In genomic region chr9:137190315-137190853, GRCh38 we compare ENCODE assay signal across 8 cellular contexts. TPM values are rescaled to one million over a fixed set of nuclear protein-coding genes. Genes with fewer than 3 reads are reported as not detected.
DNase-seq lines count a peak whose midpoint lies in the region; ATAC-seq and TF ChIP-seq lines count a peak whose summit lies in the region.

No MANE protein-coding gene starts in this region.

- no peak for TF ChIP-seq CTCF in gastroesophageal sphincter (IDR thresholded peaks at IDR 0.05)

- 40 to 92% methylated on average over 1 to 2 of the region's 9 CpGs for WGBS in gastroesophageal sphincter (ENCODE audit: low coverage in 1 of 2), 2 donors

- POLR2A ChIA-PET in activated CD4-positive, alpha-beta memory T cell treated with anti-CD3 and anti-CD28 coated beads for 36 hours (lab: Charles Lee), result interaction anchor here (0.7 to 2.9 kb wide), 4 partner anchors 9 to 50 kb away, joined by 3 to 18 read pairs (median 12); partner anchors contain the start of genes NDOR1, TMEM203, TPRN and TUBB4B

- H3K9me3 ChIP-seq in gastroesophageal sphincter, result no peaks in the 10 kb centered on the region

- H3K4me1 ChIP-seq in gastroesophageal sphincter, result peaks cover 6 to 79% (median 36%) of the 10 kb centered on the region in 3 donors

- CTCF ChIA-PET in activated CD4-positive, alpha-beta memory T cell treated with anti-CD3 and anti-CD28 coated beads for 36 hours (lab: Charles Lee), result interaction anchor here (1.4 to 3.4 kb wide), 8 partner anchors 8 to 61 kb away, joined by 3 to 14 read pairs (median 8); partner anchors contain the start of genes CYSRT1, NDOR1, RNF208 and RNF224

- ATAC-seq in activated T-cell treated with anti-CD3 and anti-CD28 coated beads, Interleukin-2, amount 50 U/mL, for 4 hours, result no peak
- ATAC-seq in gastroesophageal sphincter, result no peak

- H3K4me3 ChIP-seq in gastroesophageal sphincter, result no peak overlapping the region

- TF ChIP-seq POLR2A in gastroesophageal sphincter (IDR thresholded peaks at IDR 0.05), result no peak

- H3K9me3 Mint-ChIP-seq in activated T-cell treated with anti-CD3 and anti-CD28 coated beads, Interleukin-2, amount 50 U/mL, for 4 hours, result no peaks in the 10 kb centered on the region
- H3K9me3 Mint-ChIP-seq in activated CD4-positive, alpha-beta memory T cell treated with anti-CD3 and anti-CD28 coated beads for 36 hours, result no peaks in the 10 kb centered on the region

- intact Hi-C loops in activated CD4-positive, alpha-beta memory T cell treated with anti-CD3 and anti-CD28 coated beads for 36 hours (cut with micrococcal nuclease), result no loop called here

- H3K4me1 Mint-ChIP-seq in activated T-cell treated with anti-CD3 and anti-CD28 coated beads, Interleukin-2, amount 50 U/mL, for 4 hours (ENCODE audit: low read depth), result peaks cover 31% of the 10 kb centered on the region
- peaks cover 38% of the 10 kb centered on the region for H3K4me1 Mint-ChIP-seq in activated CD4-positive, alpha-beta memory T cell treated with anti-CD3 and anti-CD28 coated beads for 36 hours (ENCODE audit: low read depth)

- H3K27ac ChIP-seq in gastroesophageal sphincter (peak overlapping the region in 3 of 4 donors; percentile 97 to 99 (median 99)), substantia nigra (ENCODE audit: low read depth, low read length, poor library complexity, severe bottlenecking) (peak overlapping the region; percentile 100)

- H3K27ac Mint-ChIP-seq in activated CD4-positive, alpha-beta memory T cell treated with anti-CD3 and anti-CD28 coated beads for 36 hours, result no peak overlapping the region

- no peaks in the 10 kb centered on the region for H3K27me3 ChIP-seq in gastroesophageal sphincter

- peak overlapping the region; percentile 96 for H3K4me3 Mint-ChIP-seq in activated T-cell treated with anti-CD3 and anti-CD28 coated beads, Interleukin-2, amount 50 U/mL, for 4 hours
- H3K4me3 Mint-ChIP-seq in activated CD4-positive, alpha-beta memory T cell treated with anti-CD3 and anti-CD28 coated beads for 36 hours, result peak overlapping the region; percentile 48

- no peak for TF ChIP-seq EP300 in gastroesophageal sphincter (IDR thresholded peaks at IDR 0.05)

- H3K36me3 Mint-ChIP-seq in activated T-cell treated with anti-CD3 and anti-CD28 coated beads, Interleukin-2, amount 50 U/mL, for 4 hours (ENCODE audit: insufficient read depth), result peaks cover 4% of the 10 kb centered on the region
- peaks cover 11% of the 10 kb centered on the region for H3K36me3 Mint-ChIP-seq in activated CD4-positive, alpha-beta memory T cell treated with anti-CD3 and anti-CD28 coated beads for 36 hours

- DNase-seq in activated T-cell treated with anti-CD3 and anti-CD28 coated beads, Interleukin-2, amount 50 U/mL, for 4 hours, result no peak
- no peak for DNase-seq in activated T-cell treated with anti-CD3 and anti-CD28 coated beads, Interleukin-2, amount 50 U/mL, for 1 hour
- DNase-seq in activated CD4-positive, alpha-beta memory T cell treated with anti-CD3 and anti-CD28 coated beads for 36 hours, result no peak
- DNase-seq in substantia nigra (lab: John Stamatoyannopoulos, UW) (no peak), NCI-H146 (lab: John Stamatoyannopoulos, UW) (no peak), NCI-H446 (lab: John Stamatoyannopoulos, UW) (no peak), NCI-H187 treated with DMSO at 0.1 percent for 48 hours (lab: John Stamatoyannopoulos, UW) (no peak)

- H3K27me3 Mint-ChIP-seq in activated T-cell treated with anti-CD3 and anti-CD28 coated beads, Interleukin-2, amount 50 U/mL, for 4 hours (ENCODE audit: low read depth), result no peaks in the 10 kb centered on the region
- H3K27me3 Mint-ChIP-seq in activated CD4-positive, alpha-beta memory T cell treated with anti-CD3 and anti-CD28 coated beads for 36 hours, result no peaks in the 10 kb centered on the region

- H3K36me3 ChIP-seq in gastroesophageal sphincter, result peaks cover 0 to 38% of the 10 kb centered on the region in 2 donors

RNA-seq across cellular contexts. Expression of gene SSNA1, which starts 1.9 kb away (rescaled TPM):
- 100 to 1,000 TPM; 144 to 156 (median 150) TPM for total RNA-seq in activated T-cell treated with anti-CD3 and anti-CD28 coated beads, Interleukin-2, amount 50 U/mL, for 4 hours
- 10 to 100 TPM; 58.9 to 62.1 TPM for total RNA-seq in activated CD4-positive, alpha-beta memory T cell treated with anti-CD3 and anti-CD28 coated beads for 36 hours
- 10 to 100 TPM; 56.8 to 99.0 (median 73.8) TPM for total RNA-seq in gastroesophageal sphincter

RNA-seq across cellular contexts. Expression of gene ANAPC2, which starts 2.0 kb away (rescaled TPM):
- 10 to 100 TPM; 71.9 to 86.3 (median 73.3) TPM for total RNA-seq in activated T-cell treated with anti-CD3 and anti-CD28 coated beads, Interleukin-2, amount 50 U/mL, for 4 hours
- 10 to 100 TPM; 36.3 to 36.9 TPM for total RNA-seq in activated CD4-positive, alpha-beta memory T cell treated with anti-CD3 and anti-CD28 coated beads for 36 hours
- total RNA-seq in gastroesophageal sphincter, result 10 to 100 TPM; 11.9 to 32.1 (median 23.7) TPM

RNA-seq across cellular contexts. Expression of gene TPRN, which starts 10.2 kb away (rescaled TPM):
- total RNA-seq in activated T-cell treated with anti-CD3 and anti-CD28 coated beads, Interleukin-2, amount 50 U/mL, for 4 hours, result 10 to 100 TPM; 15.4 to 15.6 (median 15.5) TPM
- 1 to 10 TPM; 6.1 to 6.7 TPM for total RNA-seq in activated CD4-positive, alpha-beta memory T cell treated with anti-CD3 and anti-CD28 coated beads for 36 hours
- 10 to 100 TPM in 1 of 4 donors, 1 to 10 TPM in 3; 3.6 to 11.6 (median 6.1) TPM for total RNA-seq in gastroesophageal sphincter

RNA-seq across cellular contexts. Expression of gene TMEM203, which starts 15.1 kb away (rescaled TPM):
- total RNA-seq in activated T-cell treated with anti-CD3 and anti-CD28 coated beads, Interleukin-2, amount 50 U/mL, for 4 hours, result 10 to 100 TPM; 42.3 to 45.1 (median 44.4) TPM
- 10 to 100 TPM; 30.0 to 31.1 TPM for total RNA-seq in activated CD4-positive, alpha-beta memory T cell treated with anti-CD3 and anti-CD28 coated beads for 36 hours
- 10 to 100 TPM; 21.9 to 36.1 (median 29.1) TPM for total RNA-seq in gastroesophageal sphincter

RNA-seq across cellular contexts. Expression of gene NDOR1, which starts 15.1 kb away (rescaled TPM):
- 10 to 100 TPM; 45.2 to 53.7 (median 50.5) TPM for total RNA-seq in activated T-cell treated with anti-CD3 and anti-CD28 coated beads, Interleukin-2, amount 50 U/mL, for 4 hours
- total RNA-seq in activated CD4-positive, alpha-beta memory T cell treated with anti-CD3 and anti-CD28 coated beads for 36 hours, result 10 to 100 TPM; 29.4 to 31.3 TPM
- 1 to 10 TPM; 4.6 to 9.8 (median 7.6) TPM for total RNA-seq in gastroesophageal sphincter
